In the genomic region with DNA sequence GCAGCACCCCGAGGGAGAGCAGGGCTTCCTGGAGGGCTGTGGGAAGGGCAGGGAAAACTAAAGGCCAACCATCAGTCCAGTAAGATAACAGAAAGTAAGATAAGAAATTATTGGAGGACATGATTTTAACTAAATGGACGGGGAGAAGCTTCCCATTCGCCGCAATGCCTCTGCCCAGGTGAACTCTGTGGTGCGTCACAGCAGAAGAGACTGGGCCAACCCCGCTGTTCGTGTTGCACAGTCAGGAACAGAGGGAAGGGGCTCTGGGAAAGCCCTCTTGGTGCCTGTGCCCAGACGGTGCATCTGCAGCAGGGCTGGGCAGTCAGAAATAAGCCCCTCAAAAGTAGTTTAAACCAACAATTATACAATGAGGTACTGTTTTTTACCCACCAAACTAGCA, we compare ENCODE assay signal across 8 cellular contexts.
"Had no signal": no experiment of that assay in that cellular context is flagged by ENCODE, and none has a peak within 500 bp of the region (broad histone marks: within the 10 kb centered on the region; RNA-seq: fewer than 3 reads in every experiment).

No MANE protein-coding gene starts in this region.

- H3K4me3 ChIP-seq: GM23248, HAP-1 had no signal

- H3K27ac ChIP-seq: GM23248 had no signal

- H3K36me3 ChIP-seq: HAP-1 had no signal

- DNase-seq: GM23248, GOT3, H7, HFFc6, IMR-90, KBM-7 had no signal

- H3K4me1 ChIP-seq: HAP-1 had no signal

- ATAC-seq: HCT116 had no signal
